Comparison of ENCODE assay signal across 11 cellular contexts in genomic region chr9:123806829-123807228, GRCh38.
"Had no signal": no experiment of that assay in that cellular context is flagged by ENCODE, and none has a peak within 500 bp of the region (broad histone marks: within the 10 kb centered on the region; RNA-seq: fewer than 3 reads in every experiment).

No MANE protein-coding gene starts in this region.

- ATAC-seq: GM23338, HCT116 had no signal

- H3K9me3 ChIP-seq: HAP-1 had no signal

- H3K4me1 ChIP-seq: HAP-1 had no signal

- DNase-seq: GOT3, H7, H9, HCEC 1CT, HFFc6 had no signal

- H3K27ac ChIP-seq: GM23248 had no signal

- FAIRE-seq: H1, H54 had no signal

- H3K4me3 ChIP-seq: GM23248, GM23338, HAP-1 had no signal

- H3K36me3 ChIP-seq: HAP-1 had no signal

- H3K4me2 ChIP-seq: GM23338 had no signal

- H2AFZ ChIP-seq: GM23248, GM23338 had no signal

- H3K9ac ChIP-seq: GM23248 had no signal
